24 cellular contexts compared by ENCODE assay signal in the genomic region with DNA sequence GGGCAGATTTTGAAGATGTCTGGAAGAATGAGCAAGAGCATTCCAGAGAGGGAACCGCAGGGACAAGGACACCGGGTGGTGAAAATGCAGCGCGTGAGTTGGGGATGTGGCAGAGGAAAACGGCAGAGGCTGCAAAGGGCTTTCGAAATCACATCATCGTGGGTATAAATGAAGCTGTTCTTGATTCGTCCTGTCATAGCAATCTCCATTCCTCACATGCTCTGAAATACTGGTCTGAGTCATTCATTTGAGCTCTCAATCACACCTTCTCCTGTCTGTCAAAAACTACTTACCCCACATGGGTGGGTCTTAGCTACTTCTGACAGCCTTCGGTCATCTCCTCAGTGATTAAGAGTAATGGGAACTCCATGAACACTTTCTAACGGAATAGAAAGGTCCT.
"Had no signal": no experiment of that assay in that cellular context is flagged by ENCODE, and none has a peak within 500 bp of the region (broad histone marks: within the 10 kb centered on the region; RNA-seq: fewer than 3 reads in every experiment).

No MANE protein-coding gene starts in this region.

- H3K27ac Mint-ChIP-seq: activated CD8-positive, alpha-beta T cell treated with anti-CD3 and anti-CD28 coated beads, Interleukin-2, amount 10 ng/mL, durations not matched to agents 7 days and 5 days; activated naive CD4-positive, alpha-beta T cell treated with anti-CD3 and anti-CD28 coated beads, Interleukin-2, amount 50 U/mL, for 24 hours; activated T-helper 1 cell treated with anti-CD3 and anti-CD28 coated beads, Interleukin-12 subunit alpha, Interleukin-12 subunit beta, Interleukin-2, Interleukin-4 antibody, amounts not matched to agents 30 ng/mL and 10 ng/mL and 1 ng/mL, durations not matched to agents 14 hours and 24 hours and 36 hours; naive thymus-derived CD4-positive, alpha-beta T cell; stimulated activated naive B cell treated with anti-CD40 and anti-IgM and Interleukin-4, amounts not matched to agents 10 μg/mL and 1 μg/mL and 100 μg/mL, for 72 hours; type B pancreatic cell had no signal

- H3K27ac ChIP-seq: body of pancreas, cardiac muscle cell, epithelial cell of prostate, gastroesophageal sphincter, left ventricle myocardium inferior, sigmoid colon, testis, vagina, WERI-Rb-1 had no signal

- H3K36me3 ChIP-seq: cardiac muscle cell, left ventricle myocardium inferior, sigmoid colon, vagina, WERI-Rb-1 had no signal

- H3K27me3 ChIP-seq: body of pancreas, cardiac muscle cell, gastroesophageal sphincter, sigmoid colon, testis, vagina had no signal

- H3K9me3 Mint-ChIP-seq: activated naive CD4-positive, alpha-beta T cell treated with anti-CD3 and anti-CD28 coated beads, Interleukin-2, amount 50 U/mL, for 24 hours; activated T-helper 1 cell treated with anti-CD3 and anti-CD28 coated beads, Interleukin-12 subunit alpha, Interleukin-12 subunit beta, Interleukin-2, Interleukin-4 antibody, amounts not matched to agents 30 ng/mL and 10 ng/mL and 1 ng/mL, durations not matched to agents 14 hours and 24 hours and 36 hours; neural crest cell; type B pancreatic cell had no signal

- H3K4me3 Mint-ChIP-seq: activated CD8-positive, alpha-beta T cell treated with anti-CD3 and anti-CD28 coated beads, Interleukin-2, amount 10 ng/mL, durations not matched to agents 7 days and 5 days; activated naive CD4-positive, alpha-beta T cell treated with anti-CD3 and anti-CD28 coated beads, Interleukin-2, amount 50 U/mL, for 24 hours; activated T-helper 1 cell treated with anti-CD3 and anti-CD28 coated beads, Interleukin-12 subunit alpha, Interleukin-12 subunit beta, Interleukin-2, Interleukin-4 antibody, amounts not matched to agents 30 ng/mL and 10 ng/mL and 1 ng/mL, durations not matched to agents 14 hours and 24 hours and 36 hours; naive thymus-derived CD4-positive, alpha-beta T cell; neural crest cell; stimulated activated naive B cell treated with anti-CD40 and anti-IgM and Interleukin-4, amounts not matched to agents 10 μg/mL and 1 μg/mL and 100 μg/mL, for 72 hours; type B pancreatic cell had no signal

- DNase-seq: activated CD4-positive, alpha-beta T cell treated with anti-CD3 and anti-CD28 coated beads, Interleukin-2, amount 50 U/mL, for 1 hour; activated CD4-positive, CD25-positive, alpha-beta regulatory T cell treated with anti-CD3 and anti-CD28 coated beads, Interleukin-2, amount 50 U/mL, for 72 hours; activated CD8-positive, alpha-beta T cell treated with anti-CD3 and anti-CD28 coated beads, Interleukin-2, amount 10 ng/mL, durations not matched to agents 7 days and 5 days; activated gamma-delta T cell; anterior cingulate cortex; body of pancreas; head of caudate nucleus; hypothalamus; left ventricle myocardium inferior; naive thymus-derived CD4-positive, alpha-beta T cell; sigmoid colon; stimulated activated CD4-positive, alpha-beta T cell treated with anti-CD3 and anti-CD28 coated beads, Interleukin-2, amount 100 ng/mL, for 48 hours; stimulated activated CD8-positive, alpha-beta memory T cell treated with anti-CD3 and anti-CD28 coated beads, Interleukin-4, amount 100 ng/mL, for 48 hours; stimulated activated naive B cell treated with anti-CD40 and anti-IgM and Interleukin-4, amounts not matched to agents 10 μg/mL and 1 μg/mL and 100 μg/mL, for 72 hours; testis; WERI-Rb-1 had no signal

- H3K36me3 Mint-ChIP-seq: activated naive CD4-positive, alpha-beta T cell treated with anti-CD3 and anti-CD28 coated beads, Interleukin-2, amount 50 U/mL, for 24 hours; stimulated activated naive B cell treated with anti-CD40 and anti-IgM and Interleukin-4, amounts not matched to agents 10 μg/mL and 1 μg/mL and 100 μg/mL, for 72 hours; type B pancreatic cell had no signal

- H3K4me1 Mint-ChIP-seq: activated naive CD4-positive, alpha-beta T cell treated with anti-CD3 and anti-CD28 coated beads, Interleukin-2, amount 50 U/mL, for 24 hours; neural crest cell; stimulated activated naive B cell treated with anti-CD40 and anti-IgM and Interleukin-4, amounts not matched to agents 10 μg/mL and 1 μg/mL and 100 μg/mL, for 72 hours had no signal

- H3K4me1 ChIP-seq: body of pancreas, gastroesophageal sphincter, left ventricle myocardium inferior, sigmoid colon, testis, vagina had no signal

- ATAC-seq: activated CD8-positive, alpha-beta T cell treated with anti-CD3 and anti-CD28 coated beads, Interleukin-2, amount 10 ng/mL, durations not matched to agents 7 days and 5 days; body of pancreas; gastroesophageal sphincter; naive thymus-derived CD4-positive, alpha-beta T cell; stimulated activated naive B cell treated with anti-CD40 and anti-IgM and Interleukin-4, amounts not matched to agents 10 μg/mL and 1 μg/mL and 100 μg/mL, for 72 hours had no signal

- H3K4me3 ChIP-seq: body of pancreas, cardiac muscle cell, gastroesophageal sphincter, left ventricle myocardium inferior, sigmoid colon, testis, vagina had no signal

- H3K27me3 Mint-ChIP-seq: stimulated activated naive B cell treated with anti-CD40 and anti-IgM and Interleukin-4, amounts not matched to agents 10 μg/mL and 1 μg/mL and 100 μg/mL, for 72 hours; type B pancreatic cell had no signal

- H3K9me3 ChIP-seq: body of pancreas, testis, vagina had no signal
